Comparison of ENCODE assay signal across 10 cellular contexts in the genomic region with DNA sequence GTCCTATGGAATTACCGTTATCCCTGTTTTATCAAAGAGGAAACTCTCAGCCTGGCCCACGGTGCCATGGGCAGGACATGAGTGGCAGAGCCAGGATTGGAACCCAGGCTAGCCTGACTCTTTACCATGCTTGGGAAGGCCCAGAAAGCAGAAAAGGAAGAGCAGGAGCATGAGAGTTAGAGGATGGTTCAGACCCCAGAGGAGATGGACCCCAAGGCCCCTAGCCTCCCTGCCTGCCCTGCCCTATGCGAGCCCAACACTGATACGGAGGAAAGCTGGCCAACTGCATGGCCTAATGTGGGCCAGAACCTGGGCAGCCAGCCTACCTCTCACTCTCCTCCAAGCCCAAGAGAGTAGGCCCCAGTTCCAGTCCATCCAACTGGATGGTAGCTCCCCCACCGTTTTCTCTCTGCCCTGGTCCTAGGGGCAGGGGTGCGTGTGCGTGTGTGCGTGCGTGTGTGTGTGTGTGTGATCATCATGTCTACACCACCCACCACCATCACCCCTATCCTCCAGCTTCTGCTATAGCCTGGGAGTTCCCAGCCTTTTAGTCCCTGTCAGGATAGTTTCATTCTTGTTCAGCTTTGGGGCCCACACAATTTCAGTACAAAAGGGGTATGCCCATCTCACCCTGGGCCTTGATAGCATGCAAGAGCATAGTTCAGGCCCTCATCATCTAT. TPM values are rescaled to one million over a fixed set of nuclear protein-coding genes. Genes with fewer than 3 reads are reported as not detected.
A peak's percentile ranks its signal among the peaks of the same experiment; 100 is the strongest.
DNase-seq lines count a peak whose midpoint lies in the region; ATAC-seq, FAIRE-seq and TF ChIP-seq lines count a peak whose summit lies in the region.
"Had no signal": no experiment of that assay in that cellular context is flagged by ENCODE, and none has a peak within 500 bp of the region (broad histone marks: within the 10 kb centered on the region; RNA-seq: fewer than 3 reads in every experiment).

No MANE protein-coding gene starts in this region.

- peak overlapping the region; percentile 41 for H2BK15ac ChIP-seq in neuronal stem cell (ENCODE audit: low read length)

- TF ChIP-seq EP300 in A549 (IDR thresholded peaks at IDR 0.05), result no peak

- H3K36me3 ChIP-seq in neuronal stem cell (replicated peaks in 1 of 2; ENCODE audit: control insufficient read depth in 2 of 2, insufficient read depth in 2 of 2, low read length in 2 of 2), result peaks cover 20 to 93% of the 10 kb centered on the region in 2 donors

- WGBS in A549 (ENCODE audit: missing lambda C conversion rate), result 98% methylated on average over 9 of the region's 9 CpGs
- WGBS in neuronal stem cell (ENCODE audit: extremely low coverage in 2 of 2, insufficient read length in 2 of 2, insufficient replicate concordance in 1 of 2), 2 donors, result no CpG with 5 or more reads among the region's 9 CpGs

- TF ChIP-seq CTCF in A549 (IDR thresholded peaks at IDR 0.05) (no peak), D721Med (IDR thresholded peaks at IDR 0.05; ENCODE audit: insufficient read depth, missing control alignments) (no peak), dorsolateral prefrontal cortex (IDR thresholded peaks at IDR 0.05 in 54 of 56, conservative IDR thresholded peaks at IDR 0.05 in 2 of 56; ENCODE audit: low read depth in 1 of 56, partially characterized antibody in 56 of 56) (no peak)

- H2BK12ac ChIP-seq in neuronal stem cell (ENCODE audit: low read length), result no peak overlapping the region

- no peak for DNase-seq in A549 (ENCODE audit: low read depth in 1 of 2, low spot score in 1 of 2)
- DNase-seq in GM19239 (ENCODE audit: insufficient read length, low spot score), result no peak
- DNase-seq in activated naive CD8-positive, alpha-beta T cell treated with anti-CD3 and anti-CD28 coated beads, Interleukin-2, amount 50 U/mL, for 24 hours, result peak; percentile 66
- DNase-seq in neuronal stem cell (ENCODE audit: low spot score), result no peak
- DNase-seq in D721Med (ENCODE audit: insufficient read length, low spot score), result no peak
- DNase-seq in dorsolateral prefrontal cortex, result no peak

- peaks cover 65% of the 10 kb centered on the region for H3K4me1 Mint-ChIP-seq in activated naive CD8-positive, alpha-beta T cell treated with anti-CD3 and anti-CD28 coated beads, Interleukin-2, amount 50 U/mL, for 24 hours

- intact Hi-C loops in dorsolateral prefrontal cortex (cut with DNase I), result loop anchor here (1.0 to 2.0 kb wide), 2 partner anchors 33 kb away; no protein-coding TSS in a partner anchor

- POLR2A ChIA-PET in A549 (lab: Yijun Ruan, JAX), result interaction anchor here (1.0 to 2.2 kb wide), 8 partner anchors 8 to 32 kb away, joined by 3 to 17 read pairs (median 7); a partner anchor contains a TSS

- peak overlapping the region; percentile 76 for H3K4me3 Mint-ChIP-seq in activated naive CD8-positive, alpha-beta T cell treated with anti-CD3 and anti-CD28 coated beads, Interleukin-2, amount 50 U/mL, for 24 hours
- H3K4me3 Mint-ChIP-seq: GM23338 had no signal

- peak overlapping the region; percentile 91 to 93 for H3K27ac ChIP-seq in A549
- H3K27ac ChIP-seq in neuronal stem cell (replicated peaks; ENCODE audit: low read length), result peak overlapping the region; percentile 9
- H3K27ac ChIP-seq in dorsolateral prefrontal cortex, result peak overlapping the region in 22 of 59 donors; percentile 10 to 86 (median 64)

- H3K4me1 ChIP-seq in A549 (peaks cover 52% of the 10 kb centered on the region), neuronal stem cell (ENCODE audit: control insufficient read depth in 2 of 2, insufficient read depth in 1 of 2, low read depth in 1 of 2, low read length in 2 of 2) (peaks cover 16 to 27% of the 10 kb centered on the region in 2 donors)

- no peak overlapping the region for H3K18ac ChIP-seq in neuronal stem cell (ENCODE audit: low read length)

- peak overlapping the region; percentile 98 for H3K27ac Mint-ChIP-seq in activated naive CD8-positive, alpha-beta T cell treated with anti-CD3 and anti-CD28 coated beads, Interleukin-2, amount 50 U/mL, for 24 hours

- ATAC-seq in A549 (no peak), HG02973 (IDR thresholded peaks at IDR 0.05; ENCODE audit: unreplicated experiment) (no peak), HG03432 (IDR thresholded peaks at IDR 0.05; ENCODE audit: unreplicated experiment) (no peak)
- ATAC-seq in activated naive CD8-positive, alpha-beta T cell treated with anti-CD3 and anti-CD28 coated beads, Interleukin-2, amount 50 U/mL, for 24 hours, result peak; percentile 45

- H2AK5ac ChIP-seq in neuronal stem cell (ENCODE audit: low read depth, low read length), result no peak overlapping the region

- H3K14ac ChIP-seq in neuronal stem cell (ENCODE audit: low read length), result no peak overlapping the region

- H3K79me1 ChIP-seq in neuronal stem cell (ENCODE audit: low read depth, low read length), result peaks cover 15% of the 10 kb centered on the region

- no peak for TF ChIP-seq RAD21 in A549 (conservative IDR thresholded peaks at IDR 0.05 in 1 of 2, IDR thresholded peaks at IDR 0.05 in 1 of 2)

- H3K9me3 ChIP-seq in A549 (no peaks in the 10 kb centered on the region), neuronal stem cell (replicated peaks in 1 of 2; ENCODE audit: control insufficient read depth in 2 of 2, insufficient read depth in 1 of 2, low read depth in 1 of 2, low read length in 2 of 2) (no peaks in the 10 kb centered on the region)

- H3K23ac ChIP-seq in neuronal stem cell (ENCODE audit: low read depth, low read length, poor library complexity), result peak overlapping the region; percentile 76

- no peak overlapping the region for H2BK120ac ChIP-seq in neuronal stem cell (ENCODE audit: low read depth, low read length)

- no peak overlapping the region for H3K4ac ChIP-seq in neuronal stem cell (ENCODE audit: low read length)

- CTCF ChIA-PET in A549 (lab: Yijun Ruan, JAX), result interaction anchor here (0.9 to 29.4 kb wide), 16 partner anchors 8 to 338 kb away, joined by 3 to 2239 read pairs (median 6); a partner anchor contains a TSS

- H3K9ac ChIP-seq in neuronal stem cell (ENCODE audit: low read depth, low read length, poor library complexity), result no peak overlapping the region

- H2AFZ ChIP-seq in neuronal stem cell (ENCODE audit: low read length), result no peak overlapping the region
- H2AFZ ChIP-seq: GM23338 had no signal

- no peak overlapping the region for H4K8ac ChIP-seq in neuronal stem cell (ENCODE audit: low read depth, low read length)

- no peak overlapping the region for H4K91ac ChIP-seq in neuronal stem cell (ENCODE audit: low read depth, low read length, poor library complexity)

- H3K36me3 Mint-ChIP-seq in activated naive CD8-positive, alpha-beta T cell treated with anti-CD3 and anti-CD28 coated beads, Interleukin-2, amount 50 U/mL, for 24 hours (ENCODE audit: low read depth), result peaks cover 3% of the 10 kb centered on the region

- FAIRE-seq in A549 (lab: Jason Lieb, UNC) (no peak), GM19239 (lab: Jason Lieb, UNC) (peak; percentile 80), D721Med (lab: Jason Lieb, UNC) (no peak)

- no peak for TF ChIP-seq POLR2A in A549 (IDR thresholded peaks at IDR 0.05; ENCODE audit: low read length)

- H2BK5ac ChIP-seq in neuronal stem cell (ENCODE audit: low read length), result no peak overlapping the region

- peaks cover 32% of the 10 kb centered on the region for H3K27me3 Mint-ChIP-seq in activated naive CD8-positive, alpha-beta T cell treated with anti-CD3 and anti-CD28 coated beads, Interleukin-2, amount 50 U/mL, for 24 hours

- H3K4me2 ChIP-seq in A549 (peak overlapping the region; percentile 62; the same call in 1 of the 3 replicates), neuronal stem cell (ENCODE audit: insufficient read depth, low read length, poor library complexity, severe bottlenecking) (no peak overlapping the region)
- H3K4me2 ChIP-seq: GM23338 had no signal

- no peaks in the 10 kb centered on the region for H3K9me3 Mint-ChIP-seq in activated naive CD8-positive, alpha-beta T cell treated with anti-CD3 and anti-CD28 coated beads, Interleukin-2, amount 50 U/mL, for 24 hours
- H3K9me3 Mint-ChIP-seq: GM23338 had no signal

- no peak overlapping the region for H3K4me3 ChIP-seq in A549
- H3K4me3 ChIP-seq in neuronal stem cell (ENCODE audit: low read length in 2 of 2), result peak overlapping the region in 1 of 2 donors; percentile 10
- H3K4me3 ChIP-seq in dorsolateral prefrontal cortex, result no peak overlapping the region
- H3K4me3 ChIP-seq: GM23338 had no signal

- H3K27me3 ChIP-seq in neuronal stem cell (ENCODE audit: control insufficient read depth in 3 of 3, insufficient read depth in 3 of 3, low read depth in 1 of 3, low read length in 3 of 3) (no peaks in the 10 kb centered on the region), dorsolateral prefrontal cortex (no peaks in the 10 kb centered on the region)

RNA-seq across cellular contexts. Expression of a gene that starts 15.4 kb away (rescaled TPM):
- 1.8 and 2.4 TPM in 2 replicates for polyA plus RNA-seq in A549 (2011; rRNA removed)
- 3.2 and 3.9 TPM in 2 replicates for polyA plus RNA-seq in A549 (2012; cell fraction: cytosol; rRNA removed)
- polyA plus RNA-seq in A549 (2012; cell fraction: nucleus; rRNA removed), result 2.2 and 3.9 TPM in 2 replicates
- 3.3 to 4.9 TPM (median 4.4 TPM) in 3 replicates for polyA plus RNA-seq in A549 (2017; fragmentation: RNase III; extraction: RNeasy Plus Mini Kit Qiagen cat#74134 plus additional on column Dnase treatment)
- 2.4 and 2.8 TPM in 2 replicates for polyA minus RNA-seq in A549 (2011; rRNA and poly(A)+ RNA removed)
- polyA plus RNA-seq in neuronal stem cell (2013, experiment 1 of 2), result 72.9 TPM
- polyA plus RNA-seq in neuronal stem cell (2013, experiment 2 of 2), result 75.1 TPM
- total RNA-seq in dorsolateral prefrontal cortex, result 1 to 10 TPM in 84 of 120 experiments, under 1 TPM in 36; 0.44 to 4.6 (median 1.3) TPM

RNA-seq across cellular contexts. Expression of a gene that starts 16.9 kb away (rescaled TPM):
- polyA plus RNA-seq in A549 (2011; rRNA removed), result 155 and 214 TPM in 2 replicates
- 353 and 498 TPM in 2 replicates for polyA plus RNA-seq in A549 (2012; cell fraction: cytosol; rRNA removed)
- polyA plus RNA-seq in A549 (2012; cell fraction: nucleus; rRNA removed), result 1,197 and 1,289 TPM in 2 replicates
- 286 to 310 TPM (median 288 TPM) in 3 replicates for polyA plus RNA-seq in A549 (2017; fragmentation: RNase III; extraction: RNeasy Plus Mini Kit Qiagen cat#74134 plus additional on column Dnase treatment)
- 151 and 242 TPM in 2 replicates for polyA minus RNA-seq in A549 (2011; rRNA and poly(A)+ RNA removed)
- 28.6 TPM for polyA plus RNA-seq in neuronal stem cell (2013, experiment 1 of 2)
- 29.9 TPM for polyA plus RNA-seq in neuronal stem cell (2013, experiment 2 of 2)
- 100 to 1,000 TPM in 10 of 120 experiments, 10 to 100 TPM in 110; 32.8 to 189 (median 59.9) TPM for total RNA-seq in dorsolateral prefrontal cortex

RNA-seq across cellular contexts. Expression of a gene that starts 36.7 kb away (rescaled TPM):
- 0.11 TPM in 1 of 2 replicates, not detected in the other for polyA plus RNA-seq in A549 (2011; rRNA removed)
- 0.10 and 0.34 TPM in 2 replicates for polyA plus RNA-seq in A549 (2012; cell fraction: cytosol; rRNA removed)
- 0.40 and 0.49 TPM in 2 replicates for polyA plus RNA-seq in A549 (2012; cell fraction: nucleus; rRNA removed)
- not detected in 3 replicates for polyA plus RNA-seq in A549 (2017; fragmentation: RNase III; extraction: RNeasy Plus Mini Kit Qiagen cat#74134 plus additional on column Dnase treatment)
- not detected in 2 replicates for polyA minus RNA-seq in A549 (2011; rRNA and poly(A)+ RNA removed)
- 3.3 TPM for polyA plus RNA-seq in neuronal stem cell (2013, experiment 1 of 2)
- polyA plus RNA-seq in neuronal stem cell (2013, experiment 2 of 2), result 3.4 TPM
- 1 to 10 TPM in 44 of 120 experiments, under 1 TPM in 36, not detected in 40; 0.44 to 3.3 (median 1.0) TPM for total RNA-seq in dorsolateral prefrontal cortex
- total RNA-seq: RPMI7951 had no signal

RNA-seq across cellular contexts. Expression of a gene that starts 43.1 kb away (rescaled TPM):
- polyA plus RNA-seq in A549 (2011; rRNA removed) (63.0 and 71.4 TPM in 2 replicates), A549 (2017; fragmentation: RNase III; extraction: RNeasy Plus Mini Kit Qiagen cat#74134 plus additional on column Dnase treatment) (151 to 171 TPM (median 166 TPM) in 3 replicates)
- polyA plus RNA-seq in A549 (2012; cell fraction: cytosol; rRNA removed), result 203 and 211 TPM in 2 replicates
- 78.2 and 83.5 TPM in 2 replicates for polyA plus RNA-seq in A549 (2012; cell fraction: nucleus; rRNA removed)
- polyA minus RNA-seq in A549 (2011; rRNA and poly(A)+ RNA removed), result 47.1 and 58.2 TPM in 2 replicates
- polyA plus RNA-seq in neuronal stem cell (2013, experiment 1 of 2), result 81.9 TPM
- polyA plus RNA-seq in neuronal stem cell (2013, experiment 2 of 2), result 81.2 TPM
- 10 to 100 TPM; 26.8 to 59.6 (median 43.5) TPM for total RNA-seq in dorsolateral prefrontal cortex

RNA-seq across cellular contexts. Expression of a gene that starts 44.0 kb away (rescaled TPM):
- polyA plus RNA-seq in A549 (2011; rRNA removed), result 42.0 and 47.6 TPM in 2 replicates
- polyA plus RNA-seq in A549 (2012; cell fraction: cytosol; rRNA removed), result 35.5 and 45.0 TPM in 2 replicates
- 58.9 and 60.0 TPM in 2 replicates for polyA plus RNA-seq in A549 (2012; cell fraction: nucleus; rRNA removed)
- 36.5 to 39.1 TPM (median 38.2 TPM) in 3 replicates for polyA plus RNA-seq in A549 (2017; fragmentation: RNase III; extraction: RNeasy Plus Mini Kit Qiagen cat#74134 plus additional on column Dnase treatment)
- 57.8 TPM in 2 replicates for polyA minus RNA-seq in A549 (2011; rRNA and poly(A)+ RNA removed)
- 54.3 TPM for polyA plus RNA-seq in neuronal stem cell (2013, experiment 1 of 2)
- 51.2 TPM for polyA plus RNA-seq in neuronal stem cell (2013, experiment 2 of 2)
- total RNA-seq in dorsolateral prefrontal cortex, result 10 to 100 TPM; 43.3 to 88.3 (median 64.8) TPM
